14 cellular contexts compared by ENCODE assay signal in genomic region chr16:2436110-2436509, GRCh38. TPM values are rescaled to one million over a fixed set of nuclear protein-coding genes. Genes with fewer than 3 reads are reported as not detected.
DNase-seq lines count a peak whose midpoint lies in the region; ATAC-seq and TF ChIP-seq lines count a peak whose summit lies in the region.
"Had no signal": no experiment of that assay in that cellular context is flagged by ENCODE, and none has a peak within 500 bp of the region (broad histone marks: within the 10 kb centered on the region; RNA-seq: fewer than 3 reads in every experiment).

No MANE protein-coding gene starts in this region.

- H3K4me3 Mint-ChIP-seq in chondrocyte (ENCODE audit: unreplicated experiment): no peak overlapping the region
- H3K4me3 Mint-ChIP-seq in stimulated activated effector memory CD8-positive, alpha-beta T cell treated with anti-CD3 and anti-CD28 coated beads, Interleukin-12 subunit alpha, Interleukin-12 subunit beta, amount 100 ng/mL, for 72 hours: no peak overlapping the region
- H3K4me3 Mint-ChIP-seq: CD4-positive, CD25-positive, alpha-beta regulatory T cell had no signal

- no peak for ATAC-seq in stimulated activated effector memory CD8-positive, alpha-beta T cell treated with anti-CD3 and anti-CD28 coated beads, Interleukin-12 subunit alpha, Interleukin-12 subunit beta, amount 100 ng/mL, for 72 hours
- ATAC-seq in HG03521 (IDR thresholded peaks at IDR 0.05; ENCODE audit: unreplicated experiment): no peak
- ATAC-seq: A549 had no signal

- no peak overlapping the region for H3K4me2 ChIP-seq in Karpas-422 (ENCODE audit: low read depth, low read length, poor library complexity, severe bottlenecking)
- H3K4me2 ChIP-seq: A549 had no signal

- H3K36me3 ChIP-seq in Karpas-422 (ENCODE audit: insufficient read depth, low read length) (peaks cover 17% of the 10 kb centered on the region), prostate gland (no peaks in the 10 kb centered on the region)

- H2AFZ ChIP-seq in Karpas-422 (ENCODE audit: low read length): no peak overlapping the region

- H3K4me1 Mint-ChIP-seq in chondrocyte (ENCODE audit: low read depth): no peaks in the 10 kb centered on the region
- peaks cover 9% of the 10 kb centered on the region for H3K4me1 Mint-ChIP-seq in stimulated activated effector memory CD8-positive, alpha-beta T cell treated with anti-CD3 and anti-CD28 coated beads, Interleukin-12 subunit alpha, Interleukin-12 subunit beta, amount 100 ng/mL, for 72 hours

- 0 out of 2 replicates have a peak, but pooled peaks cover under 1% of the 10 kb centered on the region for H3K4me1 ChIP-seq in Karpas-422 (ENCODE audit: low read length)
- H3K4me1 ChIP-seq in prostate gland (replicated peaks): no peaks in the 10 kb centered on the region

- H3K9me3 ChIP-seq in Karpas-422 (ENCODE audit: low read length): no peaks in the 10 kb centered on the region
- H3K9me3 ChIP-seq in prostate gland: no peaks in the 10 kb centered on the region
- H3K9me3 ChIP-seq: A549 had no signal

- no peak overlapping the region for H3K9ac ChIP-seq in Karpas-422 (ENCODE audit: low read length)

- H3K27ac ChIP-seq in Karpas-422 (ENCODE audit: low read length) (no peak overlapping the region), prostate gland (no peak overlapping the region)
- H3K27ac ChIP-seq: A549, HL-60 had no signal

- no peaks in the 10 kb centered on the region for H4K20me1 ChIP-seq in Karpas-422 (ENCODE audit: insufficient read depth, low read depth, low read length)

- H3K9me2 ChIP-seq in Karpas-422 (replicated peaks; ENCODE audit: insufficient read depth, low read length): no peaks in the 10 kb centered on the region

- H3K27me3 Mint-ChIP-seq in chondrocyte (ENCODE audit: low read depth): no peaks in the 10 kb centered on the region
- H3K27me3 Mint-ChIP-seq: CD4-positive, CD25-positive, alpha-beta regulatory T cell had no signal

- DNase-seq in Karpas-422 (peak; percentile 11), chondrocyte (ENCODE audit: low spot score) (peak; percentile 28), prostate gland (ENCODE audit: low spot score) (peak; percentile 65)
- DNase-seq in stimulated activated effector memory CD8-positive, alpha-beta T cell treated with anti-CD3 and anti-CD28 coated beads, Interleukin-12 subunit alpha, Interleukin-12 subunit beta, amount 100 ng/mL, for 72 hours (ENCODE audit: low spot score in 2 of 2): no peak
- DNase-seq in activated CD4-positive, alpha-beta T cell treated with anti-CD3 and anti-CD28 coated beads for 48 hours: no peak
- DNase-seq: CD4-positive, CD25-positive, alpha-beta regulatory T cell; DMS53; GF-D8; GOT3; H9; IMR-90 had no signal

- no peak overlapping the region for H3K27ac Mint-ChIP-seq in chondrocyte (ENCODE audit: unreplicated experiment)
- H3K27ac Mint-ChIP-seq in stimulated activated effector memory CD8-positive, alpha-beta T cell treated with anti-CD3 and anti-CD28 coated beads, Interleukin-12 subunit alpha, Interleukin-12 subunit beta, amount 100 ng/mL, for 72 hours: no peak overlapping the region
- H3K27ac Mint-ChIP-seq: CD4-positive, CD25-positive, alpha-beta regulatory T cell; H9 had no signal

- no peaks in the 10 kb centered on the region for H3K27me3 ChIP-seq in Karpas-422 (ENCODE audit: low read length)
- H3K27me3 ChIP-seq in prostate gland (replicated peaks; ENCODE audit: insufficient read depth): no peaks in the 10 kb centered on the region

- peaks cover 3% of the 10 kb centered on the region for H3K79me2 ChIP-seq in Karpas-422 (ENCODE audit: low read length)

- intact Hi-C loops in prostate gland (cut with DNase I): no loop called here

- no peak for TF ChIP-seq POLR2A in prostate gland (IDR thresholded peaks at IDR 0.05)

- TF ChIP-seq CTCF in chondrocyte (IDR thresholded peaks at IDR 0.05): no peak
- TF ChIP-seq CTCF in prostate gland (IDR thresholded peaks at IDR 0.05): no peak

- 46% methylated on average over 9 of the region's 9 CpGs for WGBS in prostate gland

- H3K36me3 Mint-ChIP-seq in chondrocyte (ENCODE audit: low read depth): peaks cover 12% of the 10 kb centered on the region
- peaks cover 96% of the 10 kb centered on the region for H3K36me3 Mint-ChIP-seq in stimulated activated effector memory CD8-positive, alpha-beta T cell treated with anti-CD3 and anti-CD28 coated beads, Interleukin-12 subunit alpha, Interleukin-12 subunit beta, amount 100 ng/mL, for 72 hours

- no peaks in the 10 kb centered on the region for H3K9me3 Mint-ChIP-seq in chondrocyte (ENCODE audit: low read depth)
- no peaks in the 10 kb centered on the region for H3K9me3 Mint-ChIP-seq in stimulated activated effector memory CD8-positive, alpha-beta T cell treated with anti-CD3 and anti-CD28 coated beads, Interleukin-12 subunit alpha, Interleukin-12 subunit beta, amount 100 ng/mL, for 72 hours
- H3K9me3 Mint-ChIP-seq: CD4-positive, CD25-positive, alpha-beta regulatory T cell; H9 had no signal

- H3K4me3 ChIP-seq in Karpas-422 (ENCODE audit: low read length) (no peak overlapping the region), prostate gland (no peak overlapping the region)
- H3K4me3 ChIP-seq: A549 had no signal

RNA-seq across cellular contexts. Expression of gene CCNF, which starts 6.9 kb away (rescaled TPM):
- 13.5 and 15.1 TPM in 2 replicates for total RNA-seq in Karpas-422 (2014; rRNA removed; shearing (Covaris generic); ENCODE audit: low replicate concordance)
- total RNA-seq in chondrocyte (4.9 to 7.7 TPM (median 7.6 TPM) in 3 replicates), prostate gland (1 to 10 TPM; 7.3 to 8.0 TPM)

RNA-seq across cellular contexts. Expression of gene TEDC2, which starts 23.8 kb away (rescaled TPM):
- 6.4 and 27.7 TPM in 2 replicates for total RNA-seq in Karpas-422 (2014; rRNA removed; shearing (Covaris generic); ENCODE audit: low replicate concordance)
- total RNA-seq in chondrocyte (3.9 to 6.5 TPM (median 5.5 TPM) in 3 replicates), prostate gland (10 to 100 TPM in 1 of 2 donors, 1 to 10 TPM in 1; 3.0 to 12.1 TPM)
- total RNA-seq: CD4-positive, CD25-positive, alpha-beta regulatory T cell had no signal

RNA-seq across cellular contexts. Expression of gene NTN3, which starts 35.0 kb away (rescaled TPM):
- 0.45 and 0.94 TPM in 2 replicates for total RNA-seq in Karpas-422 (2014; rRNA removed; shearing (Covaris generic); ENCODE audit: low replicate concordance)
- total RNA-seq in chondrocyte: 1.5 to 2.1 TPM (median 1.8 TPM) in 3 replicates
- 1 to 10 TPM in 1 of 2 donors, not detected in 1; 1.4 TPM for total RNA-seq in prostate gland
- total RNA-seq: CD4-positive, CD25-positive, alpha-beta regulatory T cell had no signal

RNA-seq across cellular contexts. Expression of gene TBC1D24, which starts 38.8 kb away (rescaled TPM):
- 15.8 and 20.5 TPM in 2 replicates for total RNA-seq in Karpas-422 (2014; rRNA removed; shearing (Covaris generic); ENCODE audit: low replicate concordance)
- total RNA-seq in chondrocyte: 17.9 to 19.6 TPM (median 18.7 TPM) in 3 replicates
- total RNA-seq in prostate gland: 10 to 100 TPM; 22.4 to 26.2 TPM

Comparison
In these comparisons a context has a peak if more than half of its experiments do, and no peak if none do; other contexts are left out.
1. DNase-seq: peak in Karpas-422 (single experiment), chondrocyte (single experiment) and prostate gland (single experiment); none in stimulated activated effector memory CD8-positive, alpha-beta T cell treated with anti-CD3 and anti-CD28 coated beads, Interleukin-12 subunit alpha, Interleukin-12 subunit beta, amount 100 ng/mL, for 72 hours (0 of 2) and activated CD4-positive, alpha-beta T cell treated with anti-CD3 and anti-CD28 coated beads for 48 hours (single experiment).